Comparison of ENCODE assay signal across 19 cellular contexts in genomic region chr12:50859621-50860020, GRCh38. TPM values are rescaled to one million over a fixed set of nuclear protein-coding genes. Genes with fewer than 3 reads are reported as not detected.
DNase-seq lines count a peak whose midpoint lies in the region; ATAC-seq, FAIRE-seq and TF ChIP-seq lines count a peak whose summit lies in the region.
"Had no signal": no experiment of that assay in that cellular context is flagged by ENCODE, and none has a peak within 500 bp of the region (broad histone marks: within the 10 kb centered on the region; RNA-seq: fewer than 3 reads in every experiment).

No MANE protein-coding gene starts in this region.

- no peak for TF ChIP-seq POLR2A in K562 (conservative IDR thresholded peaks at IDR 0.05)

- H3K36me3 ChIP-seq in mammary epithelial cell (ENCODE audit: insufficient read depth, low read length) (no peaks in the 10 kb centered on the region), K562 (ENCODE audit: control insufficient read depth, insufficient read depth, low read length) (no peaks in the 10 kb centered on the region), smooth muscle cell (ENCODE audit: low read depth) (no peaks in the 10 kb centered on the region)

- peak; percentile 37; the same call in 2 of the 3 replicates for ATAC-seq in K562
- ATAC-seq: A549, GM23338 had no signal

- H3K9ac ChIP-seq in mammary epithelial cell (ENCODE audit: insufficient read depth, low read length): no peak overlapping the region
- H3K9ac ChIP-seq in K562 (ENCODE audit: insufficient read depth in 1 of 2, low read depth in 2 of 2, low read length in 2 of 2): no peak overlapping the region
- no peak overlapping the region for H3K9ac ChIP-seq in smooth muscle cell (ENCODE audit: low read depth)

- DNase-seq in DMS53 (lab: John Stamatoyannopoulos, UW) (peak; percentile 4), DMS53 treated with DMSO at 0.1 percent for 48 hours (lab: John Stamatoyannopoulos, UW; ENCODE audit: unreplicated experiment) (no peak), MCF 10A (ENCODE audit: unreplicated experiment) (peak; percentile 4), mammary epithelial cell (no peak), K562 (ENCODE audit: extremely low read depth in 1 of 4, low spot score in 3 of 4) (no peak), smooth muscle cell (lab: John Stamatoyannopoulos, UW; ENCODE audit: unreplicated experiment) (no peak)
- DNase-seq in activated effector memory CD4-positive, alpha-beta T cell treated with Interleukin-2 at 50 U/mL for 16 hours: no peak
- DNase-seq: AML-193; Caco-2; CD4-positive, alpha-beta T cell; DMS79 treated with DMSO at 0.1 percent for 48 hours; GF-D8; H9 had no signal

- H3K4me2 ChIP-seq in mammary epithelial cell (ENCODE audit: insufficient read depth, low read depth, low read length): no peak overlapping the region
- H3K4me2 ChIP-seq in K562 (ENCODE audit: insufficient read depth, low read length): no peak overlapping the region
- no peak overlapping the region for H3K4me2 ChIP-seq in smooth muscle cell
- H3K4me2 ChIP-seq: A549, GM23338 had no signal

- TF ChIP-seq CTCF in MCF 10A (IDR thresholded peaks at IDR 0.05; ENCODE audit: unreplicated experiment) (no peak), mammary epithelial cell (conservative IDR thresholded peaks at IDR 0.05 in 1 of 2, IDR thresholded peaks at IDR 0.05 in 1 of 2; ENCODE audit: extremely low read depth in 1 of 2, insufficient read depth in 1 of 2, low read depth in 1 of 2, low read length in 2 of 2) (no peak), K562 (IDR thresholded peaks at IDR 0.05 in 2 of 3, conservative IDR thresholded peaks at IDR 0.05 in 1 of 3; ENCODE audit: insufficient read depth in 2 of 3, low read depth in 1 of 3, low read length in 3 of 3) (no peak), smooth muscle cell (IDR thresholded peaks at IDR 0.05; ENCODE audit: borderline replicate concordance, insufficient read depth, poor library complexity, severe bottlenecking) (no peak)

- H3K9me1 ChIP-seq in K562 (ENCODE audit: control insufficient read depth, insufficient read depth, low read length): no peaks in the 10 kb centered on the region

- H4K20me1 ChIP-seq in mammary epithelial cell (ENCODE audit: insufficient read depth, low read length) (no peaks in the 10 kb centered on the region), K562 (replicated peaks; ENCODE audit: control insufficient read depth, insufficient read depth, low read length) (no peaks in the 10 kb centered on the region), smooth muscle cell (ENCODE audit: low read depth) (no peaks in the 10 kb centered on the region)

- H3K79me2 ChIP-seq in mammary epithelial cell (ENCODE audit: insufficient read depth, low read length): no peaks in the 10 kb centered on the region
- H3K79me2 ChIP-seq in K562 (ENCODE audit: control insufficient read depth, insufficient read depth, low read length): no peaks in the 10 kb centered on the region
- no peaks in the 10 kb centered on the region for H3K79me2 ChIP-seq in smooth muscle cell (ENCODE audit: low read depth)

- FAIRE-seq in K562 (lab: Jason Lieb, UNC): no peak
- FAIRE-seq: A549, D721Med had no signal

- no peak for TF ChIP-seq RAD21 in K562 (CRISPR knock-in tag; conservative IDR thresholded peaks at IDR 0.05 in 1 of 2, IDR thresholded peaks at IDR 0.05 in 1 of 2)

- 91% methylated on average over 2 of the region's 2 CpGs for WGBS in mammary epithelial cell (ENCODE audit: low coverage, missing lambda C conversion rate)
- 55% methylated on average over 2 of the region's 2 CpGs for WGBS in K562 (ENCODE audit: insufficient coverage, low coverage, missing lambda C conversion rate)
- WGBS in smooth muscle cell (ENCODE audit: low lambda C conversion rate): 94% methylated on average over 2 of the region's 2 CpGs

- H3K27ac ChIP-seq in mammary epithelial cell (ENCODE audit: insufficient read depth, low read depth, low read length): no peak overlapping the region
- no peak overlapping the region for H3K27ac ChIP-seq in K562 (ENCODE audit: extremely low read depth, low read depth, low read length)
- no peak overlapping the region for H3K27ac ChIP-seq in smooth muscle cell (ENCODE audit: low read depth)
- H3K27ac ChIP-seq: 22Rv1, A549, C4-2B had no signal

- POLR2A ChIA-PET in MCF 10A (lab: Yijun Ruan, JAX) (interaction anchor here (0.9 to 4.1 kb wide), 3 partner anchors 33 to 69 kb away, joined by 3 to 31 read pairs (median 3); a partner anchor contains a TSS), K562 (lab: Yijun Ruan, JAX) (interaction anchor here (1.0 kb wide), 1 partner anchor 11 kb away, joined by 3 read pairs; no protein-coding TSS in a partner anchor)

- dilution Hi-C loops in mammary epithelial cell (cut with HindIII; ENCODE audit: low sequenced_read_pairs): loop anchor here (5.0 kb wide), 2 partner anchors 67 to 78 kb away; no protein-coding TSS in a partner anchor

- no peak overlapping the region for H2AFZ ChIP-seq in mammary epithelial cell (ENCODE audit: low read depth, low read length)
- H2AFZ ChIP-seq in K562 (ENCODE audit: low read depth, low read length): 0 out of 2 replicates have a peak overlapping the region, but pooled peaks have one; percentile 7
- no peak overlapping the region for H2AFZ ChIP-seq in smooth muscle cell (ENCODE audit: low read depth)
- H2AFZ ChIP-seq: GM23338 had no signal

- H3K4me3 ChIP-seq in mammary epithelial cell (replicated peaks in 1 of 3; ENCODE audit: insufficient read depth in 1 of 3, low read depth in 2 of 3, low read length in 3 of 3) (no peak overlapping the region), K562 (no peak overlapping the region), smooth muscle cell (no peak overlapping the region)
- H3K4me3 ChIP-seq: A549, GM23338 had no signal

- H3K27me3 ChIP-seq in mammary epithelial cell (ENCODE audit: insufficient read depth, low read length): no peaks in the 10 kb centered on the region
- no peaks in the 10 kb centered on the region for H3K27me3 ChIP-seq in K562 (ENCODE audit: control insufficient read depth in 2 of 2, insufficient read depth in 2 of 2, low read length in 2 of 2)
- no peaks in the 10 kb centered on the region for H3K27me3 ChIP-seq in smooth muscle cell (ENCODE audit: low read depth)

- CTCF ChIA-PET in MCF 10A (lab: Yijun Ruan, JAX): no interaction called here
- CTCF ChIA-PET in mammary epithelial cell (lab: Charles Lee; ENCODE audit: low non-redundant PET): no interaction called here
- CTCF ChIA-PET in K562 (lab: Yijun Ruan, JAX; ENCODE audit: low intra/inter-chr PET ratio): no interaction called here

- TF ChIP-seq EP300 in K562 (IDR thresholded peaks at IDR 0.05; ENCODE audit: low read length): no peak

- H3K4me3 Mint-ChIP-seq in MCF 10A (ENCODE audit: unreplicated experiment): no peak overlapping the region
- H3K4me3 Mint-ChIP-seq: CD4-positive, alpha-beta T cell; GM23338; H9 had no signal

- BruUV-seq in MCF 10A (replicated peaks; lab: Mats Ljungman, UMichigan) (no TSS peak), mammary epithelial cell (replicated peaks; lab: Mats Ljungman, UMichigan) (no TSS peak), K562 (replicated peaks; lab: Mats Ljungman, UMichigan) (no TSS peak)

- no peaks in the 10 kb centered on the region for H3K9me3 ChIP-seq in mammary epithelial cell (replicated peaks; ENCODE audit: insufficient read depth, low read length)
- H3K9me3 ChIP-seq in K562 (replicated peaks; ENCODE audit: control insufficient read depth, insufficient read depth, low read depth, low read length): no peaks in the 10 kb centered on the region; the same call in 1 of the 2 replicates
- no peaks in the 10 kb centered on the region for H3K9me3 ChIP-seq in smooth muscle cell (replicated peaks; ENCODE audit: low read depth)
- H3K9me3 ChIP-seq: A549 had no signal

- no peaks in the 10 kb centered on the region for H3F3A ChIP-seq in smooth muscle cell (ENCODE audit: low read depth)

- intact Hi-C loops in MCF 10A (cut with micrococcal nuclease) (no loop called here), mammary epithelial cell (cut with micrococcal nuclease) (no loop called here), K562 (cut with micrococcal nuclease) (no loop called here)

- peaks cover 14% of the 10 kb centered on the region for H3K4me1 Mint-ChIP-seq in MCF 10A (ENCODE audit: insufficient read depth, unreplicated experiment)
- H3K4me1 Mint-ChIP-seq: GM23338, H9 had no signal

- H3K9me3 Mint-ChIP-seq in MCF 10A (ENCODE audit: unreplicated experiment): no peaks in the 10 kb centered on the region

- in situ Hi-C loops in mammary epithelial cell (cut with MboI; ENCODE audit: low sequenced_read_pairs in 2 of 2) (no loop called here), K562 (cut with MboI) (no loop called here)

- H3K27ac Mint-ChIP-seq in MCF 10A (ENCODE audit: low read depth, unreplicated experiment): no peak overlapping the region
- H3K27ac Mint-ChIP-seq: CD4-positive, alpha-beta T cell; GM23338; H9 had no signal

- H3K36me3 Mint-ChIP-seq in MCF 10A (ENCODE audit: insufficient read depth, unreplicated experiment): peaks cover 6% of the 10 kb centered on the region

- H3K4me1 ChIP-seq in mammary epithelial cell (ENCODE audit: insufficient read depth, low read length) (peaks cover 4% of the 10 kb centered on the region), K562 (replicated peaks in 1 of 2; ENCODE audit: control insufficient read depth in 2 of 2, insufficient read depth in 2 of 2, low read length in 2 of 2) (peaks cover 7 to 10% of the 10 kb centered on the region in 2 experiments; a peak in 3 of 5 replicates), smooth muscle cell (ENCODE audit: low read depth) (no peaks in the 10 kb centered on the region)
- H3K4me1 ChIP-seq: Caco-2 had no signal

- H3K27me3 Mint-ChIP-seq in MCF 10A (ENCODE audit: insufficient read depth, unreplicated experiment): no peaks in the 10 kb centered on the region
- H3K27me3 Mint-ChIP-seq: CD4-positive, alpha-beta T cell had no signal

RNA-seq across cellular contexts. Expression of gene TMPRSS12, which starts 16.9 kb away (rescaled TPM):
- not detected in 2 replicates for total RNA-seq in MCF 10A (2022)
- total RNA-seq in mammary epithelial cell: not detected
- polyA plus RNA-seq in mammary epithelial cell: not detected
- polyA minus RNA-seq in mammary epithelial cell: not detected
- not detected in 2 replicates for total RNA-seq in K562 (2011; cell fraction: chromatin; rRNA removed; ENCODE audit: low replicate concordance)
- not detected in 2 replicates for total RNA-seq in K562 (2011; cell fraction: nucleolus; rRNA removed)
- total RNA-seq in K562 (2011; cell fraction: nucleoplasm; rRNA removed): not detected in 2 replicates
- total RNA-seq in K562 (2014; rRNA removed): not detected in 2 replicates
- not detected in 2 replicates for total RNA-seq in K562 (2014; rRNA removed; fragmentation: Illumina TruSeq; extraction: Trizol)
- not detected in 2 replicates for total RNA-seq in K562 (2015; rRNA removed; fragmentation: Illumina TruSeq; extraction: Trizol)
- not detected in 2 replicates for total RNA-seq in K562 (2021)
- not detected in 2 replicates for polyA plus RNA-seq in K562 (2011; rRNA removed)
- polyA plus RNA-seq in K562 (2011; cell fraction: cytosol; rRNA removed): not detected in 2 replicates
- not detected in 2 replicates for polyA plus RNA-seq in K562 (2011; cell fraction: nucleus; rRNA removed)
- polyA plus RNA-seq in K562 (2012): not detected in 2 replicates
- not detected in 2 replicates for polyA plus RNA-seq in K562 (2014; fragmentation: Illumina TruSeq; extraction: Trizol)
- polyA plus RNA-seq in K562 (2014; fragmentation: Nextera tagmentation; extraction: Ambion mirVana): under 1 TPM in 1 of 2 experiments, not detected in 1; 0.04 TPM
- polyA plus RNA-seq in K562 (2014; rRNA removed): not detected in 2 replicates
- not detected in 2 replicates for polyA minus RNA-seq in K562 (2011; rRNA and poly(A)+ RNA removed)
- polyA minus RNA-seq in K562 (2011; cell fraction: cytosol; rRNA and poly(A)+ RNA removed): not detected in 2 replicates
- polyA minus RNA-seq in K562 (2011; cell fraction: nucleus; rRNA and poly(A)+ RNA removed): not detected in 2 replicates
- not detected in 2 replicates for total RNA-seq in smooth muscle cell
- polyA plus RNA-seq in smooth muscle cell: not detected in 2 replicates
- total RNA-seq: Caco-2; CD4-positive, alpha-beta T cell; GM23338; H9 had no signal
- polyA plus RNA-seq: A549, BJ, GM23338 had no signal

Comparison
In these comparisons a context has a peak if more than half of its experiments do, and no peak if none do; other contexts are left out.
1. DNase-seq: peak in DMS53 (single experiment) and MCF 10A (single experiment); none in DMS53 treated with DMSO at 0.1 percent for 48 hours (single experiment), mammary epithelial cell (single experiment), K562 (0 of 4), smooth muscle cell (single experiment) and activated effector memory CD4-positive, alpha-beta T cell treated with Interleukin-2 at 50 U/mL for 16 hours (single experiment).